ENCODE assay signal across 3 cellular contexts in genomic region chr5:150540615-150541396, GRCh38.
TF ChIP-seq lines count a peak whose summit lies in the region.

No MANE protein-coding gene starts in this region.

TF ChIP-seq in IMR-90, 13 proteins besides CTCF, POLR2A, EP300 and RAD21:
- peak; percentile 86 for TF ChIP-seq FOS (IDR thresholded peaks at IDR 0.05; ENCODE audit: low read depth, low read length)
- TF ChIP-seq MAFK (IDR thresholded peaks at IDR 0.05; ENCODE audit: low read depth, low read length), result no peak
- TF ChIP-seq CHD1 (IDR thresholded peaks at IDR 0.05; ENCODE audit: low read depth, low read length), result no peak
- TF ChIP-seq RCOR1 (IDR thresholded peaks at IDR 0.05; ENCODE audit: insufficient replicate concordance, low read length), result no peak
- no peak for TF ChIP-seq NFE2L2 (IDR thresholded peaks at IDR 0.05; ENCODE audit: low read depth, low read length)
- TF ChIP-seq RFX5 (IDR thresholded peaks at IDR 0.05; ENCODE audit: low read depth, low read length), result no peak
- peak; percentile 33; the same call in 1 of the 2 replicates for TF ChIP-seq MXI1 (IDR thresholded peaks at IDR 0.05; ENCODE audit: borderline replicate concordance, low read depth, low read length)
- no peak for TF ChIP-seq MAZ (IDR thresholded peaks at IDR 0.05; ENCODE audit: borderline replicate concordance, low read depth, low read length)
- 0 out of 2 replicates have a peak, but pooled peaks have one; percentile 16 for TF ChIP-seq CEBPB (IDR thresholded peaks at IDR 0.05; ENCODE audit: low read depth, low read length)
- TF ChIP-seq ELK1 (IDR thresholded peaks at IDR 0.05; ENCODE audit: borderline replicate concordance, low read depth, low read length), result no peak
- TF ChIP-seq BHLHE40 (IDR thresholded peaks at IDR 0.05; ENCODE audit: low read depth, low read length), result no peak
- TF ChIP-seq SMC3 (IDR thresholded peaks at IDR 0.05; ENCODE audit: low read depth, low read length), result no peak
- TF ChIP-seq USF2 (IDR thresholded peaks at IDR 0.05; ENCODE audit: low read depth, low read length), result no peak

TF ChIP-seq in liver, 16 proteins besides CTCF, POLR2A, EP300 and RAD21:
- TF ChIP-seq HNF4G (IDR thresholded peaks at IDR 0.05), result peak; percentile 70
- peak; percentile 41 for TF ChIP-seq FOXA2 (IDR thresholded peaks at IDR 0.05)
- peak; percentile 93 to 95 for TF ChIP-seq JUND (IDR thresholded peaks at IDR 0.05)
- no peak for TF ChIP-seq ZBTB33 (IDR thresholded peaks at IDR 0.05)
- TF ChIP-seq RXRA (IDR thresholded peaks at IDR 0.05), result peak; percentile 74 to 79
- TF ChIP-seq ATF3 (IDR thresholded peaks at IDR 0.05), result peak; percentile 93
- TF ChIP-seq FOXA1 (IDR thresholded peaks at IDR 0.05), result peak; percentile 30
- TF ChIP-seq SP1 (IDR thresholded peaks at IDR 0.05), result peak; percentile 75
- no peak for TF ChIP-seq TAF1 (conservative IDR thresholded peaks at IDR 0.05)
- no peak for TF ChIP-seq GABPA (IDR thresholded peaks at IDR 0.05 in 1 of 2, conservative IDR thresholded peaks at IDR 0.05 in 1 of 2)
- no peak for TF ChIP-seq YY1 (IDR thresholded peaks at IDR 0.05)
- no peak for TF ChIP-seq MAX (IDR thresholded peaks at IDR 0.05)
- peak in 1 of 2 donors; percentile 46 for TF ChIP-seq EGR1 (IDR thresholded peaks at IDR 0.05; ENCODE audit: low read depth in 2 of 2)
- peak; percentile 95 to 96 for TF ChIP-seq HNF4A (conservative IDR thresholded peaks at IDR 0.05)
- TF ChIP-seq REST (IDR thresholded peaks at IDR 0.05), result peak; percentile 65
- TF ChIP-seq NR2F2 (IDR thresholded peaks at IDR 0.05), result peak; percentile 59

TF ChIP-seq in GM23338, 12 proteins besides CTCF, POLR2A, EP300 and RAD21:
- TF ChIP-seq REST (IDR thresholded peaks at IDR 0.05; ENCODE audit: unreplicated experiment), result no peak
- no peak for TF ChIP-seq NANOG (IDR thresholded peaks at IDR 0.05; ENCODE audit: borderline replicate concordance)
- TF ChIP-seq ZNF462 (CRISPR knock-in tag; IDR thresholded peaks at IDR 0.05), result no peak
- TF ChIP-seq EZH2phosphoT487 (IDR thresholded peaks at IDR 0.05; ENCODE audit: unreplicated experiment), result no peak
- TF ChIP-seq POLR2AphosphoS5 (IDR thresholded peaks at IDR 0.05; ENCODE audit: low read depth), result no peak
- no peak for TF ChIP-seq CREB1 (CRISPR knock-in tag; IDR thresholded peaks at IDR 0.05; ENCODE audit: low read depth)
- TF ChIP-seq ETS1 (IDR thresholded peaks at IDR 0.05), result no peak
- TF ChIP-seq JUNB (IDR thresholded peaks at IDR 0.05; ENCODE audit: unreplicated experiment), result no peak
